Comparison of ENCODE assay signal across 8 cellular contexts in genomic region chr20:41249781-41250281, GRCh38.
DNase-seq lines count a peak whose midpoint lies in the region; ATAC-seq lines count a peak whose summit lies in the region.

No MANE protein-coding gene starts in this region.

- H3K4me1 ChIP-seq in mesenchymal stem cell (ENCODE audit: control insufficient read depth, insufficient read depth, low read depth, low read length), result peaks cover 13% of the 10 kb centered on the region

- H3K14ac ChIP-seq in mesenchymal stem cell (ENCODE audit: low read length in 2 of 2), result no peak overlapping the region

- peak overlapping the region; percentile 75 for H4K91ac ChIP-seq in mesenchymal stem cell (ENCODE audit: low read length)

- DNase-seq in ELR (ENCODE audit: low read depth), result peak; percentile 69
- peak; percentile 26 for DNase-seq in NCI-H526 treated with DMSO at 0.1 percent for 48 hours (lab: John Stamatoyannopoulos, UW)
- DNase-seq in ecto neural progenitor cell (ENCODE audit: low spot score), result peak; percentile 67
- peak; percentile 82 for DNase-seq in mesenchymal stem cell
- no peak for DNase-seq in NCI-H146 (lab: John Stamatoyannopoulos, UW)
- DNase-seq in HuH-7.5 (ENCODE audit: low spot score), result no peak
- DNase-seq in NCI-H510A treated with DMSO at 0.1 percent for 48 hours (lab: John Stamatoyannopoulos, UW), result no peak

- peaks cover 0 to 10% of the 10 kb centered on the region in 2 experiments for H3K36me3 ChIP-seq in mesenchymal stem cell (ENCODE audit: control insufficient read depth in 1 of 2, insufficient read depth in 2 of 2, low read depth in 1 of 2, low read length in 2 of 2)

- H2BK12ac ChIP-seq in mesenchymal stem cell (ENCODE audit: low read length in 2 of 2), result peak overlapping the region; percentile 75 to 91

- H4K8ac ChIP-seq in mesenchymal stem cell (ENCODE audit: low read length), result peak overlapping the region; percentile 70

- peak overlapping the region; percentile 66 for H2BK5ac ChIP-seq in mesenchymal stem cell (ENCODE audit: low read depth, low read length, poor library complexity, severe bottlenecking)

- peak overlapping the region; percentile 71 to 89 for H3K18ac ChIP-seq in mesenchymal stem cell (ENCODE audit: low read depth in 1 of 2, low read length in 2 of 2)

- H3K23ac ChIP-seq in mesenchymal stem cell (ENCODE audit: low read length in 2 of 2), result no peak overlapping the region

- no peaks in the 10 kb centered on the region for H3K27me3 ChIP-seq in mesenchymal stem cell (ENCODE audit: control insufficient read depth in 1 of 2, insufficient read depth in 1 of 2, low read length in 2 of 2)

- no peak overlapping the region for H3K4me2 ChIP-seq in mesenchymal stem cell (ENCODE audit: low read length, poor library complexity, severe bottlenecking)

- H2BK120ac ChIP-seq in mesenchymal stem cell (ENCODE audit: low read depth, low read length), result peak overlapping the region; percentile 29

- H2BK15ac ChIP-seq in mesenchymal stem cell (ENCODE audit: low read depth, poor library complexity, severe bottlenecking), result no peak overlapping the region

- peak overlapping the region; percentile 85 for H3K9ac ChIP-seq in mesenchymal stem cell (ENCODE audit: low read length)

- H2AFZ ChIP-seq in mesenchymal stem cell (ENCODE audit: low read depth, low read length), result peak overlapping the region; percentile 36

- peak overlapping the region; percentile 79 for H2AK5ac ChIP-seq in mesenchymal stem cell (ENCODE audit: low read length, severe bottlenecking)

- H3K4me3 ChIP-seq in mesenchymal stem cell (ENCODE audit: insufficient read depth in 1 of 2, low read depth in 1 of 2, low read length in 2 of 2), result no peak overlapping the region

- no peak for ATAC-seq in GM21367 (IDR thresholded peaks at IDR 0.05; ENCODE audit: unreplicated experiment)

- peak overlapping the region; percentile 59 to 86 for H3K4ac ChIP-seq in mesenchymal stem cell (ENCODE audit: low read depth in 1 of 2, low read length in 2 of 2)

- peaks cover 16% of the 10 kb centered on the region for H3K79me1 ChIP-seq in mesenchymal stem cell (replicated peaks; ENCODE audit: low read length, poor library complexity, severe bottlenecking)

- H3K27ac ChIP-seq in mesenchymal stem cell (ENCODE audit: low read length, poor library complexity, severe bottlenecking), result peak overlapping the region; percentile 91

- no peaks in the 10 kb centered on the region for H3K9me3 ChIP-seq in mesenchymal stem cell (ENCODE audit: control insufficient read depth, low read length)

- 6% methylated on average over 4 of the region's 4 CpGs for WGBS in mesenchymal stem cell

Comparison
In these comparisons a context has a peak if more than half of its experiments do, and no peak if none do; other contexts are left out.
1. DNase-seq: peak in ELR (single experiment), NCI-H526 treated with DMSO at 0.1 percent for 48 hours (single experiment), ecto neural progenitor cell (single experiment) and mesenchymal stem cell (single experiment); none in NCI-H146 (single experiment), HuH-7.5 (single experiment) and NCI-H510A treated with DMSO at 0.1 percent for 48 hours (single experiment).